ENCODE assay signal across 11 cellular contexts in genomic region chr4:38105475-38105874, GRCh38.
DNase-seq lines count a peak whose midpoint lies in the region; ATAC-seq, FAIRE-seq and TF ChIP-seq lines count a peak whose summit lies in the region.
"Had no signal": no experiment of that assay in that cellular context is flagged by ENCODE, and none has a peak within 500 bp of the region (broad histone marks: within the 10 kb centered on the region; RNA-seq: fewer than 3 reads in every experiment).

No MANE protein-coding gene starts in this region.

- H3K4me3 ChIP-seq in kidney (ENCODE audit: low read length in 2 of 2): no peak overlapping the region
- H3K4me3 ChIP-seq: HAP-1, psoas muscle, upper lobe of right lung had no signal

- no peak overlapping the region for H3K4me3 Mint-ChIP-seq in activated T-cell treated with anti-CD3 and anti-CD28 coated beads, Interleukin-2, amount 50 U/mL, for 24 hours
- H3K4me3 Mint-ChIP-seq in stimulated activated effector memory CD8-positive, alpha-beta T cell treated with anti-CD3 and anti-CD28 coated beads, Interleukin-12 subunit alpha, Interleukin-12 subunit beta, amount 100 ng/mL, for 72 hours: no peak overlapping the region

- H3K9me3 ChIP-seq in kidney (ENCODE audit: control insufficient read depth in 1 of 2, low read length in 2 of 2): no peaks in the 10 kb centered on the region
- H3K9me3 ChIP-seq: HAP-1, psoas muscle, upper lobe of right lung had no signal

- H3K9me3 Mint-ChIP-seq in activated T-cell treated with anti-CD3 and anti-CD28 coated beads, Interleukin-2, amount 50 U/mL, for 24 hours: no peaks in the 10 kb centered on the region
- H3K9me3 Mint-ChIP-seq in stimulated activated effector memory CD8-positive, alpha-beta T cell treated with anti-CD3 and anti-CD28 coated beads, Interleukin-12 subunit alpha, Interleukin-12 subunit beta, amount 100 ng/mL, for 72 hours: no peaks in the 10 kb centered on the region

- peak overlapping the region; percentile 58 for H3K27ac Mint-ChIP-seq in activated T-cell treated with anti-CD3 and anti-CD28 coated beads, Interleukin-2, amount 50 U/mL, for 24 hours
- peak overlapping the region; percentile 67 for H3K27ac Mint-ChIP-seq in stimulated activated effector memory CD8-positive, alpha-beta T cell treated with anti-CD3 and anti-CD28 coated beads, Interleukin-12 subunit alpha, Interleukin-12 subunit beta, amount 100 ng/mL, for 72 hours

- H3K27me3 Mint-ChIP-seq in activated T-cell treated with anti-CD3 and anti-CD28 coated beads, Interleukin-2, amount 50 U/mL, for 24 hours: no peaks in the 10 kb centered on the region

- peak; percentile 93 for ATAC-seq in HG02571 (IDR thresholded peaks at IDR 0.05; ENCODE audit: unreplicated experiment)
- ATAC-seq in HG03432 (IDR thresholded peaks at IDR 0.05; ENCODE audit: unreplicated experiment): peak; percentile 96
- peak; percentile 31 for ATAC-seq in stimulated activated effector memory CD8-positive, alpha-beta T cell treated with anti-CD3 and anti-CD28 coated beads, Interleukin-12 subunit alpha, Interleukin-12 subunit beta, amount 100 ng/mL, for 72 hours
- ATAC-seq in GM21528 (IDR thresholded peaks at IDR 0.05; ENCODE audit: low FRiP score, unreplicated experiment): no peak
- ATAC-seq: psoas muscle, upper lobe of right lung had no signal

- DNase-seq in activated T-cell treated with anti-CD3 and anti-CD28 coated beads, Interleukin-2, amount 50 U/mL, for 24 hours: no peak
- DNase-seq in activated T-cell treated with anti-CD3 and anti-CD28 coated beads, Interleukin-2, amount 50 U/mL, for 1 hour: no peak
- DNase-seq in stimulated activated effector memory CD8-positive, alpha-beta T cell treated with anti-CD3 and anti-CD28 coated beads, Interleukin-12 subunit alpha, Interleukin-12 subunit beta, amount 100 ng/mL, for 72 hours (ENCODE audit: low spot score in 2 of 2): no peak
- DNase-seq in kidney (no peak), hippocampal formation (lab: John Stamatoyannopoulos, UW) (no peak)
- DNase-seq: psoas muscle, upper lobe of right lung had no signal

- H3K36me3 Mint-ChIP-seq in activated T-cell treated with anti-CD3 and anti-CD28 coated beads, Interleukin-2, amount 50 U/mL, for 24 hours (ENCODE audit: low read depth): peaks cover 79% of the 10 kb centered on the region
- peaks cover 50% of the 10 kb centered on the region for H3K36me3 Mint-ChIP-seq in stimulated activated effector memory CD8-positive, alpha-beta T cell treated with anti-CD3 and anti-CD28 coated beads, Interleukin-12 subunit alpha, Interleukin-12 subunit beta, amount 100 ng/mL, for 72 hours

- FAIRE-seq in kidney (lab: Jason Lieb, UNC): no peak

- H3K4me1 ChIP-seq in kidney (ENCODE audit: control insufficient read depth in 1 of 2, insufficient read depth in 1 of 2, low read depth in 1 of 2, low read length in 2 of 2): peaks cover 0 to 8% of the 10 kb centered on the region in 2 donors
- H3K4me1 ChIP-seq: HAP-1, psoas muscle, upper lobe of right lung had no signal

- intact Hi-C loops in kidney (cut with DNase I): no loop called here

- no peak overlapping the region for H3K9ac ChIP-seq in kidney (ENCODE audit: low read length in 2 of 2)

- no peak overlapping the region for H3K27ac ChIP-seq in kidney (ENCODE audit: low read depth in 2 of 2, low read length in 2 of 2)
- H3K27ac ChIP-seq: psoas muscle, upper lobe of right lung had no signal

- H3K36me3 ChIP-seq in kidney (ENCODE audit: control insufficient read depth in 1 of 2, insufficient read depth in 2 of 2, low read length in 2 of 2): peaks cover 32 to 53% of the 10 kb centered on the region in 2 donors

- no peak for TF ChIP-seq CTCF in kidney (IDR thresholded peaks at IDR 0.05; ENCODE audit: borderline replicate concordance, extremely low read depth, insufficient read depth)

- H3K4me1 Mint-ChIP-seq in activated T-cell treated with anti-CD3 and anti-CD28 coated beads, Interleukin-2, amount 50 U/mL, for 24 hours (ENCODE audit: low read depth): peaks cover 8% of the 10 kb centered on the region
- H3K4me1 Mint-ChIP-seq in stimulated activated effector memory CD8-positive, alpha-beta T cell treated with anti-CD3 and anti-CD28 coated beads, Interleukin-12 subunit alpha, Interleukin-12 subunit beta, amount 100 ng/mL, for 72 hours: peaks cover 25% of the 10 kb centered on the region
